7 cellular contexts compared by ENCODE assay signal in the genomic region with DNA sequence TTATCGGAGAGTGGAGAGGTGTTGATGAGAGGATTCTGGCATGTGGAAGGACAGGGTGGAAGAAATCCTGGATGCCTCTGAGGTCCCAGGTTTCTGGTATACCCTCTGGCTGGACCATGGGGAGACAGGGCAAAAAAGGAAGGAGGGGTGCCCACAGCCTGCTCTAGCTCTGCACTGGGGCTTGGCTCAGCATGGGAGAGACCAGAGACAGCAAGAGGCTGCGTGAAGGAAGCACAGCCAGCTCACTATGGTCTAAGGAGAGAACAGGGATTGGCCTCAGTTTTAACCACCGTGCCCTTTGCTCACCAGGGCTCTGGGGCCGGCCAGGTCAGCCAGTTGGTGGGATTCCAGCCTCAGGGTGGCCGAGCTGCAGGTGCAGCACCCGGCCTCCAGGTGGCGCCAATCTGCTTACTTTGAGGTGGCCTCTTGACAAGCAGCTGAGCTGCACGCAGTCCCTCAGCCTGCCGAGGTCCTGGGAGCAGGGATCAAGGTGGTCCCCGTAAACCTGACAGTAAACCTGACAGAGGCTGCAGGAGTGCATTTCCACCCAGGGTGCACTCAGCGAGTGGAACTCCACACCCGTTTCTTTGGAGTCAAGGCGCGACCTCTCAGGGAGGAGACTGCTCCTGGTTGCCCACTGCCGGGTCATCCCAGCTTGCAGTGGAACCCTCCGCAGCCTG. TPM values are rescaled to one million over a fixed set of nuclear protein-coding genes. Genes with fewer than 3 reads are reported as not detected.
DNase-seq lines count a peak whose midpoint lies in the region; ATAC-seq, FAIRE-seq and TF ChIP-seq lines count a peak whose summit lies in the region.

No MANE protein-coding gene starts in this region.

- BruUV-seq in OCI-LY7 (replicated peaks; lab: Mats Ljungman, UMichigan), result no TSS peak

- peak; percentile 58 to 70 for ATAC-seq in natural killer cell treated with Interleukin-12 subunit alpha and Interleukin-12 subunit beta and Interleukin-15 and Interleukin-18, amount 100 ng/mL, for 72 hours

- no peak overlapping the region for H3K27ac ChIP-seq in HL-60 (replicated peaks)
- H3K27ac ChIP-seq in OCI-LY7 (ENCODE audit: low read depth, low read length, poor library complexity, severe bottlenecking), result no peak overlapping the region
- no peak overlapping the region for H3K27ac ChIP-seq in esophagus (ENCODE audit: low read depth in 2 of 2, low read length in 1 of 2)

- H3K9me3 Mint-ChIP-seq in natural killer cell treated with Interleukin-12 subunit alpha and Interleukin-12 subunit beta and Interleukin-15 and Interleukin-18, amount 100 ng/mL, for 72 hours, result no peaks in the 10 kb centered on the region

- CTCF ChIA-PET in OCI-LY7 (lab: Charles Lee; ENCODE audit: unreplicated experiment), result interaction anchor here (0.5 to 1.2 kb wide), 2 partner anchors 63 to 514 kb away, joined by 3 read pairs; no protein-coding TSS in a partner anchor

- peak; percentile 79 for TF ChIP-seq CTCF in HL-60 (IDR thresholded peaks at IDR 0.05; ENCODE audit: insufficient read depth, low read length)
- TF ChIP-seq CTCF in OCI-LY7 (conservative IDR thresholded peaks at IDR 0.05; ENCODE audit: low read length), result peak; percentile 89

- POLR2A ChIA-PET in OCI-LY7 (lab: Charles Lee), result interaction anchor here (0.6 kb wide), 1 partner anchor 363 kb away, joined by 6 read pairs; no protein-coding TSS in a partner anchor

- H2AFZ ChIP-seq in OCI-LY7 (ENCODE audit: low read length), result no peak overlapping the region

- H3K4me3 ChIP-seq in HL-60 (replicated peaks; ENCODE audit: insufficient read depth, low read length), result no peak overlapping the region
- no peak overlapping the region for H3K4me3 ChIP-seq in OCI-LY7 (ENCODE audit: low read depth, low read length, poor library complexity, severe bottlenecking)
- H3K4me3 ChIP-seq in esophagus (ENCODE audit: low read depth in 1 of 2, low read length in 2 of 2), result peak overlapping the region; percentile 18 to 42

- H3K36me3 ChIP-seq in OCI-LY7 (ENCODE audit: insufficient read depth, low read length) (no peaks in the 10 kb centered on the region), esophagus (ENCODE audit: control insufficient read depth in 2 of 2, insufficient read depth in 2 of 2, low read length in 1 of 2) (no peaks in the 10 kb centered on the region)

- TF ChIP-seq POLR2A in GM12891 (IDR thresholded peaks at IDR 0.05; ENCODE audit: low read depth, low read length), result no peak

- H3K4me1 ChIP-seq in OCI-LY7 (ENCODE audit: insufficient read depth, low read length, poor library complexity, severe bottlenecking) (no peaks in the 10 kb centered on the region), esophagus (ENCODE audit: control insufficient read depth in 2 of 2, insufficient read depth in 2 of 2, low read length in 1 of 2) (peaks cover 5 to 8% of the 10 kb centered on the region in 2 donors)

- intact Hi-C loops in OCI-LY7 (cut with micrococcal nuclease; ENCODE audit: unreplicated experiment), result loop anchor here (2.0 to 5.0 kb wide), 3 partner anchors 62 to 495 kb away; no protein-coding TSS in a partner anchor

- no peaks in the 10 kb centered on the region for H3K79me2 ChIP-seq in OCI-LY7 (ENCODE audit: insufficient read depth, low read depth, low read length)

- H3K27ac Mint-ChIP-seq in natural killer cell treated with Interleukin-12 subunit alpha and Interleukin-12 subunit beta and Interleukin-15 and Interleukin-18, amount 100 ng/mL, for 72 hours, result no peak overlapping the region

- no peaks in the 10 kb centered on the region for H3K9me2 ChIP-seq in OCI-LY7 (ENCODE audit: insufficient read depth, low read length)

- peaks cover 14% of the 10 kb centered on the region for H3K27me3 ChIP-seq in HL-60 (ENCODE audit: insufficient read depth, poor library complexity, severe bottlenecking)
- H3K27me3 ChIP-seq in esophagus (ENCODE audit: control insufficient read depth in 1 of 2, insufficient read depth in 2 of 2, low read length in 2 of 2), result no peaks in the 10 kb centered on the region

- H4K20me1 ChIP-seq in OCI-LY7 (ENCODE audit: insufficient read depth, low read length), result no peaks in the 10 kb centered on the region

- H3K9me3 ChIP-seq in OCI-LY7 (ENCODE audit: low read length) (no peaks in the 10 kb centered on the region), esophagus (ENCODE audit: control insufficient read depth in 2 of 2, insufficient read depth in 1 of 2, low read depth in 1 of 2, low read length in 1 of 2) (peaks cover 0 to 2% of the 10 kb centered on the region in 2 donors)

- WGBS in esophagus, 2 donors, result 21 to 22% methylated on average over 16 of the region's 16 CpGs

- FAIRE-seq in GM12891 (lab: Jason Lieb, UNC), result peak; percentile 93

- H3K4me3 Mint-ChIP-seq in natural killer cell treated with Interleukin-12 subunit alpha and Interleukin-12 subunit beta and Interleukin-15 and Interleukin-18, amount 100 ng/mL, for 72 hours, result no peak overlapping the region

- peaks cover 7 to 32% of the 10 kb centered on the region in 2 donors for H3K27me3 Mint-ChIP-seq in natural killer cell treated with Interleukin-12 subunit alpha and Interleukin-12 subunit beta and Interleukin-15 and Interleukin-18, amount 100 ng/mL, for 72 hours

- DNase-seq in GM12891 (ENCODE audit: insufficient read length, low spot score) (peak; percentile 66), HL-60 (ENCODE audit: low read depth in 1 of 2, low spot score in 1 of 2) (peak; percentile 46 to 72), OCI-LY7 (ENCODE audit: low spot score) (peak; percentile 69), activated T-cell treated with anti-CD3 and anti-CD28 coated beads for 4 hours (peak; percentile 57)
- peak; percentile 76 for DNase-seq in natural killer cell treated with Interleukin-12 subunit alpha and Interleukin-12 subunit beta and Interleukin-15 and Interleukin-18, amount 100 ng/mL, for 72 hours (ENCODE audit: low spot score)
- DNase-seq in stimulated activated naive CD4-positive, alpha-beta T cell treated with Interleukin-2 at 50 U/mL for 16 hours (lab: John Stamatoyannopoulos, UW), result peak; percentile 53

- no peak overlapping the region for H3K4me2 ChIP-seq in OCI-LY7 (ENCODE audit: low read length)

- no peaks in the 10 kb centered on the region for H3K36me3 Mint-ChIP-seq in natural killer cell treated with Interleukin-12 subunit alpha and Interleukin-12 subunit beta and Interleukin-15 and Interleukin-18, amount 100 ng/mL, for 72 hours

- H3K4me1 Mint-ChIP-seq in natural killer cell treated with Interleukin-12 subunit alpha and Interleukin-12 subunit beta and Interleukin-15 and Interleukin-18, amount 100 ng/mL, for 72 hours (ENCODE audit: low read depth in 2 of 2), result peaks cover 5 to 10% of the 10 kb centered on the region in 2 donors

TF ChIP-seq in GM12891, 5 proteins besides CTCF, POLR2A, EP300 and RAD21:
- TF ChIP-seq POLR2AphosphoS5 (IDR thresholded peaks at IDR 0.05; ENCODE audit: low read depth, low read length) (no peak), TAF1 (IDR thresholded peaks at IDR 0.05; ENCODE audit: low read depth, low read length) (no peak), PAX5 (IDR thresholded peaks at IDR 0.05; ENCODE audit: insufficient read depth, low read length, severe bottlenecking) (no peak), SPI1 (IDR thresholded peaks at IDR 0.05; ENCODE audit: low read depth, low read length) (no peak), POU2F2 (IDR thresholded peaks at IDR 0.05; ENCODE audit: low read depth, low read length) (no peak)

RNA-seq across cellular contexts. Expression of a gene that starts 25.0 kb away (rescaled TPM):
- 27.3 TPM for polyA plus RNA-seq in GM12891 (2012; ENCODE audit: low read depth, missing spikeins)
- total RNA-seq in OCI-LY7 (2014; rRNA removed; shearing (Covaris generic)), result 42.2 and 48.1 TPM in 2 replicates
- 46.6 and 48.7 TPM in 2 replicates for total RNA-seq in OCI-LY7 (2022)
- polyA plus RNA-seq in esophagus, result 10 to 100 TPM; 53.9 to 57.1 TPM
- 10 to 100 TPM; 67.7 to 69.1 TPM for total RNA-seq in natural killer cell treated with Interleukin-12 subunit alpha and Interleukin-12 subunit beta and Interleukin-15 and Interleukin-18, amount 100 ng/mL, for 72 hours

Comparison
In these comparisons a context has a peak if more than half of its experiments do, and no peak if none do; other contexts are left out.
1. H3K4me3 ChIP-seq: peak in esophagus (2 of 2); none in HL-60 (single experiment) and OCI-LY7 (single experiment).
2. Peak in every context shown above with its lines, with median percentiles within 50 percentile points of each other: DNase-seq.